In the genomic region with DNA sequence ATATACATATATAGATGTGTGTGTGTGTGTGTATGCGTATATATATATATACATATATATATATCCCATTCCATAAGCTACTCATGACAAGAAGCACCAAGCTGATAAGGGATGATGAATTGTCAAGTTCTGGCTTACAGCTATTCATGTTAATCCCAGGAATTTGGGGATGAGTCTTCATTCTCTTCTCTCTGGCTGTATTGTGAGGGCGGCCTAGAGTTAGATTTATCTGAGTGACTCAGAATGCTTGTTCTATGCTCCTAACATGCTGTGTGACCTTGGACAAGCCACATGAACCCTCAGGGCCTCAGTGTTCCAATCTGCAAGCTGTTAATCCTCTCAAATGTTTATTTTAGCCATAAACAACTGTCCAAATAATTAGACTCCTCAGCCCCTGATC, we compare ENCODE assay signal across 24 cellular contexts.
"Had no signal": no experiment of that assay in that cellular context is flagged by ENCODE, and none has a peak within 500 bp of the region (broad histone marks: within the 10 kb centered on the region; RNA-seq: fewer than 3 reads in every experiment).

No MANE protein-coding gene starts in this region.

- H3K27me3 Mint-ChIP-seq: stimulated activated naive CD8-positive, alpha-beta T cell treated with anti-CD3 and anti-CD28 coated beads, Interleukin-15, Interleukin-2, amounts not matched to agents 100 ng/mL and 50 ng/mL, for 24 hours; type B pancreatic cell had no signal

- H3K4me1 Mint-ChIP-seq: mesothelial cell of epicardium; naive B cell; natural killer cell; nephron progenitor cell; neural progenitor cell; stimulated activated effector memory CD8-positive, alpha-beta T cell treated with anti-CD3 and anti-CD28 coated beads, Interleukin-12 subunit alpha, Interleukin-12 subunit beta, amount 100 ng/mL, for 72 hours had no signal

- H3K27ac Mint-ChIP-seq: mesothelial cell of epicardium; naive B cell; natural killer cell; nephron progenitor cell; neural progenitor cell; stimulated activated effector memory CD8-positive, alpha-beta T cell treated with anti-CD3 and anti-CD28 coated beads, Interleukin-12 subunit alpha, Interleukin-12 subunit beta, amount 100 ng/mL, for 72 hours; stimulated activated naive CD8-positive, alpha-beta T cell treated with anti-CD3 and anti-CD28 coated beads, Interleukin-15, Interleukin-2, amounts not matched to agents 100 ng/mL and 50 ng/mL, for 24 hours; type B pancreatic cell had no signal

- ATAC-seq: left colon; left lung; lower lobe of right lung; natural killer cell; right lobe of liver; stimulated activated effector memory CD8-positive, alpha-beta T cell treated with anti-CD3 and anti-CD28 coated beads, Interleukin-12 subunit alpha, Interleukin-12 subunit beta, amount 100 ng/mL, for 72 hours had no signal

- H3K36me3 Mint-ChIP-seq: mesothelial cell of epicardium; naive B cell; natural killer cell; neural progenitor cell; stimulated activated effector memory CD8-positive, alpha-beta T cell treated with anti-CD3 and anti-CD28 coated beads, Interleukin-12 subunit alpha, Interleukin-12 subunit beta, amount 100 ng/mL, for 72 hours; type B pancreatic cell had no signal

- H3K9me3 Mint-ChIP-seq: natural killer cell; stimulated activated naive CD8-positive, alpha-beta T cell treated with anti-CD3 and anti-CD28 coated beads, Interleukin-15, Interleukin-2, amounts not matched to agents 100 ng/mL and 50 ng/mL, for 24 hours; type B pancreatic cell had no signal

- H3K4me3 Mint-ChIP-seq: mesothelial cell of epicardium; naive B cell; natural killer cell; nephron progenitor cell; neural progenitor cell; stimulated activated effector memory CD8-positive, alpha-beta T cell treated with anti-CD3 and anti-CD28 coated beads, Interleukin-12 subunit alpha, Interleukin-12 subunit beta, amount 100 ng/mL, for 72 hours; stimulated activated naive CD8-positive, alpha-beta T cell treated with anti-CD3 and anti-CD28 coated beads, Interleukin-15, Interleukin-2, amounts not matched to agents 100 ng/mL and 50 ng/mL, for 24 hours; type B pancreatic cell had no signal

- DNase-seq: hippocampal formation; kidney; left colon; left lung; lower lobe of right lung; mammary epithelial cell; mesendoderm; naive B cell; natural killer cell; nephron progenitor cell; occipital lobe; right lobe of liver; stimulated activated CD4-positive, alpha-beta T cell treated with anti-CD3 and anti-CD28 coated beads, Interleukin-1b, Interleukin-23, amount 100 ng/mL, for 48 hours; stimulated activated CD4-positive, alpha-beta T cell treated with anti-CD3 and anti-CD28 coated beads, Interleukin-4, amount 100 ng/mL, for 24 hours; stimulated activated naive CD4-positive, alpha-beta T cell; uterus had no signal

- H3K4me3 ChIP-seq: left lung, lower lobe of right lung, neural progenitor cell, right atrium auricular region, right lobe of liver, smooth muscle cell, tibial nerve, uterus had no signal
